1 cellular context compared by ENCODE assay signal in the genomic region with DNA sequence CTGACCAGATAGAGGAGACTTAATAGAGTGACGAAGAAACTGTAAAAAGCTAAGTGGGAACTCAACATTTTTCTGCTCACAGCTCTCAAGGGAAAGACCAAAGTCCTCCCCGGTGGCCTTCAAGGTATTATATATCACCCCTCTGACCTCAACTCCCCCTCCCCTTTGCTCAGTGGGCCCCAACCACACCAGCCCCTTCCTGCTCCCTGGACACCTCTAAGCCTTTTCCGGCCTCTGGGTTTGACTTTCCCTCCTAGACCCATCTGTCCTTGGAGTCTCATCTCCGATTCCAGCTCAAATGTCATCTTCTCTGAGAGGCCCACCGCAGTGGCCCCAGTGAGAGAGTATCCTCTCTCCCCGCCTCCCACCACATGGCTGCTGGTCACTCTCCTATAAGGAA.
TF ChIP-seq lines count a peak whose summit lies in the region.

No MANE protein-coding gene starts in this region.

TF ChIP-seq in IMR-90, 13 proteins besides CTCF, POLR2A, EP300 and RAD21:
- TF ChIP-seq FOS (IDR thresholded peaks at IDR 0.05; ENCODE audit: low read depth, low read length) = no peak
- TF ChIP-seq MAZ (IDR thresholded peaks at IDR 0.05; ENCODE audit: borderline replicate concordance, low read depth, low read length) = no peak
- no peak for TF ChIP-seq RFX5 (IDR thresholded peaks at IDR 0.05; ENCODE audit: low read depth, low read length)
- TF ChIP-seq USF2 (IDR thresholded peaks at IDR 0.05; ENCODE audit: low read depth, low read length) = no peak
- no peak for TF ChIP-seq MXI1 (IDR thresholded peaks at IDR 0.05; ENCODE audit: borderline replicate concordance, low read depth, low read length)
- TF ChIP-seq CEBPB (IDR thresholded peaks at IDR 0.05; ENCODE audit: low read depth, low read length) = no peak
- no peak for TF ChIP-seq RCOR1 (IDR thresholded peaks at IDR 0.05; ENCODE audit: insufficient replicate concordance, low read length)
- TF ChIP-seq NFE2L2 (IDR thresholded peaks at IDR 0.05; ENCODE audit: low read depth, low read length) = no peak
- no peak for TF ChIP-seq BHLHE40 (IDR thresholded peaks at IDR 0.05; ENCODE audit: low read depth, low read length)
- TF ChIP-seq SMC3 (IDR thresholded peaks at IDR 0.05; ENCODE audit: low read depth, low read length) = no peak
- TF ChIP-seq MAFK (IDR thresholded peaks at IDR 0.05; ENCODE audit: low read depth, low read length) = no peak
- TF ChIP-seq, protein P1, sequence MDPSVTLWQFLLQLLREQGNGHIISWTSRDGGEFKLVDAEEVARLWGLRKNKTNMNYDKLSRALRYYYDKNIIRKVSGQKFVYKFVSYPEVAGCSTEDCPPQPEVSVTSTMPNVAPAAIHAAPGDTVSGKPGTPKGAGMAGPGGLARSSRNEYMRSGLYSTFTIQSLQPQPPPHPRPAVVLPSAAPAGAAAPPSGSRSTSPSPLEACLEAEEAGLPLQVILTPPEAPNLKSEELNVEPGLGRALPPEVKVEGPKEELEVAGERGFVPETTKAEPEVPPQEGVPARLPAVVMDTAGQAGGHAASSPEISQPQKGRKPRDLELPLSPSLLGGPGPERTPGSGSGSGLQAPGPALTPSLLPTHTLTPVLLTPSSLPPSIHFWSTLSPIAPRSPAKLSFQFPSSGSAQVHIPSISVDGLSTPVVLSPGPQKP (IDR thresholded peaks at IDR 0.05; ENCODE audit: borderline replicate concordance, low read depth, low read length) = no peak
- TF ChIP-seq CHD1 (IDR thresholded peaks at IDR 0.05; ENCODE audit: low read depth, low read length) = no peak
TF ChIP-seq in IMR-90: peak in this region for 0.
